1 cellular context compared by ENCODE assay signal in genomic region chr2:120396519-120397361, GRCh38.
TF ChIP-seq lines count a peak whose summit lies in the region.

No MANE protein-coding gene starts in this region.

TF ChIP-seq in HepG2, 621 proteins besides CTCF, POLR2A, EP300 and RAD21:
- TF ChIP-seq TGIF2 (CRISPR knock-in tag; IDR thresholded peaks at IDR 0.05), result 0 out of 2 replicates have a peak, but pooled peaks have one; percentile 26
- 0 out of 2 replicates have a peak, but pooled peaks have one; percentile 9 for TF ChIP-seq ZBTB38 (CRISPR knock-in tag; IDR thresholded peaks at IDR 0.05)
- no peak for TF ChIP-seq PAXIP1 (CRISPR knock-in tag; conservative IDR thresholded peaks at IDR 0.05)
- no peak for TF ChIP-seq SMAD9 (CRISPR knock-in tag; IDR thresholded peaks at IDR 0.05)
- no peak for TF ChIP-seq FOXP1 (IDR thresholded peaks at IDR 0.05)
- TF ChIP-seq FOXP1 (CRISPR knock-in tag; IDR thresholded peaks at IDR 0.05), result peak; percentile 10; the same call in 1 of the 2 replicates
- TF ChIP-seq PHB2 (IDR thresholded peaks at IDR 0.05; ENCODE audit: partially characterized antibody), result no peak
- peak; percentile 29; the same call in 1 of the 2 replicates for TF ChIP-seq BORCS8-MEF2B (CRISPR knock-in tag; IDR thresholded peaks at IDR 0.05)
- TF ChIP-seq ZBTB40 (IDR thresholded peaks at IDR 0.05), result no peak
- no peak for TF ChIP-seq ZBTB40 (CRISPR knock-in tag; IDR thresholded peaks at IDR 0.05)
- no peak for TF ChIP-seq MIER2 (CRISPR knock-in tag; IDR thresholded peaks at IDR 0.05)
- TF ChIP-seq ARID5B (CRISPR knock-in tag; IDR thresholded peaks at IDR 0.05), result peak; percentile 51; the same call in 1 of the 2 replicates
- TF ChIP-seq ARID2 (CRISPR knock-in tag; IDR thresholded peaks at IDR 0.05; ENCODE audit: borderline replicate concordance), result 0 out of 2 replicates have a peak, but pooled peaks have one; percentile 53
- no peak for TF ChIP-seq HMGA1 (CRISPR knock-in tag; conservative IDR thresholded peaks at IDR 0.05)
- TF ChIP-seq MXD1 (CRISPR knock-in tag; IDR thresholded peaks at IDR 0.05), result no peak
- no peak for TF ChIP-seq ZNF776 (CRISPR knock-in tag; IDR thresholded peaks at IDR 0.05)
- TF ChIP-seq ZNF558 (CRISPR knock-in tag; IDR thresholded peaks at IDR 0.05; ENCODE audit: borderline replicate concordance), result no peak
- TF ChIP-seq ZNF749 (CRISPR knock-in tag; IDR thresholded peaks at IDR 0.05; ENCODE audit: borderline replicate concordance), result no peak
- peak; percentile 90 for TF ChIP-seq ZNF18 (CRISPR knock-in tag; IDR thresholded peaks at IDR 0.05; ENCODE audit: insufficient replicate concordance)
- no peak for TF ChIP-seq PCBP1 (IDR thresholded peaks at IDR 0.05; ENCODE audit: borderline replicate concordance, low read depth, low read length)
- no peak for TF ChIP-seq ZNF775 (CRISPR knock-in tag; IDR thresholded peaks at IDR 0.05; ENCODE audit: borderline replicate concordance)
TF ChIP-seq in HepG2: peak in this region for 7.
